In genomic region chr1:234724517-234725176, GRCh38 we compare ENCODE assay signal across 1 cellular context.
TF ChIP-seq lines count a peak whose summit lies in the region.

No MANE protein-coding gene starts in this region.

TF ChIP-seq in HepG2, 621 proteins besides CTCF, POLR2A, EP300 and RAD21 (continued from another document and continues in another):
- peak; percentile 89 for TF ChIP-seq AFF4 (CRISPR knock-in tag; IDR thresholded peaks at IDR 0.05)
- TF ChIP-seq ZBTB1 (CRISPR knock-in tag; IDR thresholded peaks at IDR 0.05; ENCODE audit: borderline replicate concordance): 0 out of 2 replicates have a peak, but pooled peaks have one; percentile 44
- TF ChIP-seq BORCS8-MEF2B (CRISPR knock-in tag; IDR thresholded peaks at IDR 0.05): no peak; the same call in 1 of the 2 replicates
- peak; percentile 3; the same call in 1 of the 2 replicates for TF ChIP-seq ZBTB33 (CRISPR knock-in tag; IDR thresholded peaks at IDR 0.05)
- no peak; the same call in 1 of the 2 replicates for TF ChIP-seq ZNF547 (CRISPR knock-in tag; IDR thresholded peaks at IDR 0.05)
- no peak for TF ChIP-seq ZBTB8A (CRISPR knock-in tag; IDR thresholded peaks at IDR 0.05; ENCODE audit: borderline replicate concordance, low read depth)
- 0 out of 2 replicates have a peak, but pooled peaks have one; percentile 15 for TF ChIP-seq ZNF264 (CRISPR knock-in tag; IDR thresholded peaks at IDR 0.05)
- TF ChIP-seq DNMT1 (CRISPR knock-in tag; IDR thresholded peaks at IDR 0.05): no peak
- TF ChIP-seq GLMP (CRISPR knock-in tag; IDR thresholded peaks at IDR 0.05; ENCODE audit: borderline replicate concordance): no peak
- TF ChIP-seq ZNF432 (CRISPR knock-in tag; IDR thresholded peaks at IDR 0.05; ENCODE audit: borderline replicate concordance): no peak
- no peak for TF ChIP-seq SUZ12 (IDR thresholded peaks at IDR 0.05; ENCODE audit: low read depth, low read length)
- TF ChIP-seq SP5 (CRISPR knock-in tag; IDR thresholded peaks at IDR 0.05; ENCODE audit: borderline replicate concordance, low read depth): 0 out of 2 replicates have a peak, but pooled peaks have one; percentile 58
- no peak; the same call in 1 of the 2 replicates for TF ChIP-seq HOMEZ (CRISPR knock-in tag; IDR thresholded peaks at IDR 0.05; ENCODE audit: low read depth)
- TF ChIP-seq ZNF382 (CRISPR knock-in tag; IDR thresholded peaks at IDR 0.05; ENCODE audit: borderline replicate concordance): no peak
- no peak for TF ChIP-seq IKZF4 (CRISPR knock-in tag; IDR thresholded peaks at IDR 0.05; ENCODE audit: borderline replicate concordance, low read depth, not compliant biosample characterization)
- peak; percentile 11; the same call in 1 of the 2 replicates for TF ChIP-seq ZNF503 (CRISPR knock-in tag; IDR thresholded peaks at IDR 0.05)
- TF ChIP-seq NFE2L1 (CRISPR knock-in tag; IDR thresholded peaks at IDR 0.05; ENCODE audit: borderline replicate concordance): no peak
- peak; percentile 90; the same call in 1 of the 2 replicates for TF ChIP-seq ZBTB4 (CRISPR knock-in tag; IDR thresholded peaks at IDR 0.05; ENCODE audit: borderline replicate concordance)
- TF ChIP-seq REPIN1 (CRISPR knock-in tag; IDR thresholded peaks at IDR 0.05; ENCODE audit: borderline replicate concordance, low read depth): no peak
- no peak for TF ChIP-seq ZSCAN22 (CRISPR knock-in tag; IDR thresholded peaks at IDR 0.05)
- TF ChIP-seq AGO1 (IDR thresholded peaks at IDR 0.05; ENCODE audit: low read depth, low read length, poor library complexity, severe bottlenecking): no peak
- TF ChIP-seq SETDB1 (CRISPR knock-in tag; IDR thresholded peaks at IDR 0.05; ENCODE audit: borderline replicate concordance): no peak
- TF ChIP-seq NAIF1 (CRISPR knock-in tag; IDR thresholded peaks at IDR 0.05; ENCODE audit: borderline replicate concordance): no peak
- TF ChIP-seq ZBTB49 (CRISPR knock-in tag; IDR thresholded peaks at IDR 0.05; ENCODE audit: borderline replicate concordance): no peak
- no peak for TF ChIP-seq SIN3B (IDR thresholded peaks at IDR 0.05; ENCODE audit: low read length)
- no peak for TF ChIP-seq ZNF282 (IDR thresholded peaks at IDR 0.05; ENCODE audit: partially characterized antibody)
- no peak for TF ChIP-seq ATM (IDR thresholded peaks at IDR 0.05; ENCODE audit: borderline replicate concordance)
- TF ChIP-seq HOXA9 (CRISPR knock-in tag; IDR thresholded peaks at IDR 0.05; ENCODE audit: borderline replicate concordance): 0 out of 2 replicates have a peak, but pooled peaks have one; percentile 37
- TF ChIP-seq ISL2 (CRISPR knock-in tag; IDR thresholded peaks at IDR 0.05): 0 out of 2 replicates have a peak, but pooled peaks have one; percentile 8
- peak; percentile 21; the same call in 1 of the 2 replicates for TF ChIP-seq ZNF557 (CRISPR knock-in tag; IDR thresholded peaks at IDR 0.05)
- TF ChIP-seq FOXP1 (IDR thresholded peaks at IDR 0.05): no peak
- TF ChIP-seq FOXP1 (CRISPR knock-in tag; IDR thresholded peaks at IDR 0.05): no peak
- no peak for TF ChIP-seq TBX3 (IDR thresholded peaks at IDR 0.05; ENCODE audit: borderline replicate concordance)
- peak; percentile 8; the same call in 1 of the 2 replicates for TF ChIP-seq ZNF607 (CRISPR knock-in tag; IDR thresholded peaks at IDR 0.05; ENCODE audit: borderline replicate concordance)
- TF ChIP-seq HNF1B (CRISPR knock-in tag; IDR thresholded peaks at IDR 0.05): peak; percentile 61; the same call in 1 of the 2 replicates
- peak; percentile 68; the same call in 1 of the 2 replicates for TF ChIP-seq NRL (CRISPR knock-in tag; IDR thresholded peaks at IDR 0.05; ENCODE audit: borderline replicate concordance)
- peak; percentile 59 for TF ChIP-seq ZNF501 (CRISPR knock-in tag; IDR thresholded peaks at IDR 0.05)
- TF ChIP-seq CSRNP2 (CRISPR knock-in tag; conservative IDR thresholded peaks at IDR 0.05; ENCODE audit: low read depth): no peak
- TF ChIP-seq NBN (conservative IDR thresholded peaks at IDR 0.05): no peak
- TF ChIP-seq PRMT3 (CRISPR knock-in tag; IDR thresholded peaks at IDR 0.05; ENCODE audit: borderline replicate concordance, low read depth): no peak; the same call in 1 of the 2 replicates
- TF ChIP-seq JARID2 (CRISPR knock-in tag; IDR thresholded peaks at IDR 0.05; ENCODE audit: insufficient replicate concordance): no peak
- no peak for TF ChIP-seq ZNF577 (CRISPR knock-in tag; IDR thresholded peaks at IDR 0.05; ENCODE audit: borderline replicate concordance, low read depth)
